In the genomic region with DNA sequence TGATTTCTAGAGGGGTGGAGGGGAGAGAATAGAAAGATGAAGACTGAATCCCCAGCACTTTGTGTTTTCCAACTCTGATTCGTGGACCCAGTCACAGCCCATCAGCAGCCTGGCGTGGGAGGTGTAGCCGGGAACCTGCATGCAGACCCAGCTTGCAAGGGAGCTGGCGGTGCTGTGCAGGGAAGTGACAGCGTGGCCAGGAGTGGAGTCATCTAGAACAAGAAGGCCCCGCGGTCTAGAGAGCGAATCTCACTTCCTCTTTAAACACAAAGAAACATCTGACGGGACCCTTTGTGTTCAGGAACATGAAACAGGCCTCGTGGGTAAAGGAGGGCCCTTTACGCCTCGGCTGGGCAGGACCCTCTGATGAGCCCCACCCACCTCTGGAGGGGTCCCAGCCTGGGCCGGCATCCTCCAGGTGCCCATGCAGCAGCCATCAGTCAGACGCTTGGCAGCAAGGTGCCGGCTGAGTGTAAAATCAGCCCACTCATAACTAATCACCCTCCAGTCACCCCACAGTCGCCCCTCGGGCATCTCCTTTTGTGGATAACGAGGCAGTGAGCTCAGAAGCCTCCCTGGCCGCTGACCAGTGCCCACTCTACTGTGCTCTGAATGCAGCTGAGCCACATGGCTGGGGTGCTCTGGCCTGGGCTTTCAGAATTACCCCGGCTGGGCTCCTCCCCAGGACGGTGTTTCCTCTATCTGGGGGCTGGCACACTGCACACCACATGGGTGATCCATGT, we compare ENCODE assay signal across 1 cellular context.
TF ChIP-seq lines count a peak whose summit lies in the region.

No MANE protein-coding gene starts in this region.

TF ChIP-seq in GM12878, 131 proteins besides CTCF, POLR2A, EP300 and RAD21 (continues in another document):
- TF ChIP-seq WRNIP1 (IDR thresholded peaks at IDR 0.05; ENCODE audit: borderline replicate concordance, low read depth, low read length) (no peak), CHD2 (IDR thresholded peaks at IDR 0.05; ENCODE audit: borderline replicate concordance, low read depth, low read length) (peak; percentile 78), SPI1 (IDR thresholded peaks at IDR 0.05; ENCODE audit: borderline replicate concordance, insufficient read depth, low read depth, low read length) (peak; percentile 100), HDGF (IDR thresholded peaks at IDR 0.05) (peak; percentile 55; the same call in 1 of the 2 replicates), RCOR1 (conservative IDR thresholded peaks at IDR 0.05; ENCODE audit: low read depth, low read length) (no peak), NBN (IDR thresholded peaks at IDR 0.05) (peak; percentile 87; the same call in 1 of the 2 replicates), CREM (IDR thresholded peaks at IDR 0.05; ENCODE audit: low read depth) (peak; percentile 67), EGR1 (IDR thresholded peaks at IDR 0.05; ENCODE audit: borderline replicate concordance in 1 of 2, low read depth in 2 of 2, low read length in 2 of 2) (peak in 1 of 2 experiments; percentile 85; a peak in 2 of 3 replicates), CHD4 (IDR thresholded peaks at IDR 0.05) (peak; percentile 21; the same call in 1 of the 2 replicates), ESRRA (IDR thresholded peaks at IDR 0.05; ENCODE audit: low read length) (no peak; the same call in 1 of the 2 replicates), BMI1 (IDR thresholded peaks at IDR 0.05; ENCODE audit: borderline replicate concordance) (no peak; the same call in 1 of the 2 replicates), SIN3A (IDR thresholded peaks at IDR 0.05; ENCODE audit: low read depth, low read length) (peak; percentile 93), TARDBP (IDR thresholded peaks at IDR 0.05; ENCODE audit: borderline replicate concordance) (no peak), HDAC2 (IDR thresholded peaks at IDR 0.05) (0 out of 2 replicates have a peak, but pooled peaks have one; percentile 45), MTA2 (IDR thresholded peaks at IDR 0.05; ENCODE audit: low read depth) (peak; percentile 81), ZNF217 (IDR thresholded peaks at IDR 0.05) (peak; percentile 66; the same call in 1 of the 2 replicates), PML (IDR thresholded peaks at IDR 0.05; ENCODE audit: low read length) (no peak), TBL1XR1 (IDR thresholded peaks at IDR 0.05; ENCODE audit: low read depth, low read length) (peak; percentile 82), ATF7 (IDR thresholded peaks at IDR 0.05; ENCODE audit: low read depth) (peak; percentile 82), BRCA1 (IDR thresholded peaks at IDR 0.05; ENCODE audit: low read depth, low read length) (no peak), RFX5 (IDR thresholded peaks at IDR 0.05; ENCODE audit: low read depth, low read length) (no peak), BCL11A (IDR thresholded peaks at IDR 0.05; ENCODE audit: low read depth, low read length) (0 out of 2 replicates have a peak, but pooled peaks have one; percentile 18), FOXK2 (IDR thresholded peaks at IDR 0.05) (peak; percentile 62), DPF2 (IDR thresholded peaks at IDR 0.05) (peak; percentile 98), JUND (IDR thresholded peaks at IDR 0.05; ENCODE audit: low read depth, low read length) (0 out of 2 replicates have a peak, but pooled peaks have one; percentile 31), SP1 (IDR thresholded peaks at IDR 0.05; ENCODE audit: low read depth, low read length) (peak; percentile 59), MEF2B (IDR thresholded peaks at IDR 0.05; ENCODE audit: partially characterized antibody, poor library complexity, severe bottlenecking) (peak; percentile 74), YY1 (IDR thresholded peaks at IDR 0.05; ENCODE audit: low read depth, low read length) (peak; percentile 59; the same call in 1 of the 2 replicates), PAX5 (IDR thresholded peaks at IDR 0.05; ENCODE audit: borderline replicate concordance, low read depth, low read length) (peak; percentile 83), NR2F1 (conservative IDR thresholded peaks at IDR 0.05) (peak; percentile 72; the same call in 1 of the 2 replicates), SMAD1 (IDR thresholded peaks at IDR 0.05; ENCODE audit: low read depth, partially characterized antibody) (no peak), ZNF207 (IDR thresholded peaks at IDR 0.05; ENCODE audit: borderline replicate concordance) (peak; percentile 59; the same call in 1 of the 2 replicates), IKZF2 (IDR thresholded peaks at IDR 0.05) (peak; percentile 88 to 92), TCF12 (IDR thresholded peaks at IDR 0.05; ENCODE audit: low read depth, low read length) (peak; percentile 86), ETV6 (conservative IDR thresholded peaks at IDR 0.05 in 1 of 2, IDR thresholded peaks at IDR 0.05 in 1 of 2; ENCODE audit: borderline replicate concordance in 1 of 2, low read depth in 1 of 2) (peak in 1 of 2 experiments; percentile 67; a peak in 1 of 4 replicates), NFIC (IDR thresholded peaks at IDR 0.05; ENCODE audit: low read depth, low read length) (peak; percentile 70; the same call in 1 of the 2 replicates), BACH1 (IDR thresholded peaks at IDR 0.05; ENCODE audit: borderline replicate concordance) (peak; percentile 96), TAF1 (IDR thresholded peaks at IDR 0.05; ENCODE audit: borderline replicate concordance, low read depth, low read length) (peak; percentile 65; the same call in 1 of the 2 replicates), MXI1 (IDR thresholded peaks at IDR 0.05; ENCODE audit: low read depth, low read length) (peak; percentile 94), HDAC6 (IDR thresholded peaks at IDR 0.05; ENCODE audit: unreplicated experiment) (no peak), IKZF1 (conservative IDR thresholded peaks at IDR 0.05) (peak; percentile 95), HCFC1 (IDR thresholded peaks at IDR 0.05; ENCODE audit: low read length) (peak; percentile 45), TCF3 (IDR thresholded peaks at IDR 0.05; ENCODE audit: borderline replicate concordance, insufficient read depth, low read depth, low read length) (0 out of 2 replicates have a peak, but pooled peaks have one; percentile 28), JUNB (IDR thresholded peaks at IDR 0.05) (peak; percentile 2; the same call in 1 of the 2 replicates), MEF2A (IDR thresholded peaks at IDR 0.05; ENCODE audit: insufficient read depth, low read depth, low read length) (0 out of 2 replicates have a peak, but pooled peaks have one; percentile 51)
- TF ChIP-seq, protein P1, sequence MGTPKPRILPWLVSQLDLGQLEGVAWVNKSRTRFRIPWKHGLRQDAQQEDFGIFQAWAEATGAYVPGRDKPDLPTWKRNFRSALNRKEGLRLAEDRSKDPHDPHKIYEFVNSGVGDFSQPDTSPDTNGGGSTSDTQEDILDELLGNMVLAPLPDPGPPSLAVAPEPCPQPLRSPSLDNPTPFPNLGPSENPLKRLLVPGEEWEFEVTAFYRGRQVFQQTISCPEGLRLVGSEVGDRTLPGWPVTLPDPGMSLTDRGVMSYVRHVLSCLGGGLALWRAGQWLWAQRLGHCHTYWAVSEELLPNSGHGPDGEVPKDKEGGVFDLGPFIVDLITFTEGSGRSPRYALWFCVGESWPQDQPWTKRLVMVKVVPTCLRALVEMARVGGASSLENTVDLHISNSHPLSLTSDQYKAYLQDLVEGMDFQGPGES (IDR thresholded peaks at IDR 0.05): peak; percentile 35; the same call in 1 of the 2 replicates
- TF ChIP-seq, protein P2, sequence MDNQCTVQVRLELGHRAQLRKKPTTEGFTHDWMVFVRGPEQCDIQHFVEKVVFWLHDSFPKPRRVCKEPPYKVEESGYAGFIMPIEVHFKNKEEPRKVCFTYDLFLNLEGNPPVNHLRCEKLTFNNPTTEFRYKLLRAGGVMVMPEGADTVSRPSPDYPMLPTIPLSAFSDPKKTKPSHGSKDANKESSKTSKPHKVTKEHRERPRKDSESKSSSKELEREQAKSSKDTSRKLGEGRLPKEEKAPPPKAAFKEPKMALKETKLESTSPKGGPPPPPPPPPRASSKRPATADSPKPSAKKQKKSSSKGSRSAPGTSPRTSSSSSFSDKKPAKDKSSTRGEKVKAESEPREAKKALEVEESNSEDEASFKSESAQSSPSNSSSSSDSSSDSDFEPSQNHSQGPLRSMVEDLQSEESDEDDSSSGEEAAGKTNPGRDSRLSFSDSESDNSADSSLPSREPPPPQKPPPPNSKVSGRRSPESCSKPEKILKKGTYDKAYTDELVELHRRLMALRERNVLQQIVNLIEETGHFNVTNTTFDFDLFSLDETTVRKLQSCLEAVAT (IDR thresholded peaks at IDR 0.05): no peak; the same call in 1 of the 2 replicates
- TF ChIP-seq, protein P3, sequence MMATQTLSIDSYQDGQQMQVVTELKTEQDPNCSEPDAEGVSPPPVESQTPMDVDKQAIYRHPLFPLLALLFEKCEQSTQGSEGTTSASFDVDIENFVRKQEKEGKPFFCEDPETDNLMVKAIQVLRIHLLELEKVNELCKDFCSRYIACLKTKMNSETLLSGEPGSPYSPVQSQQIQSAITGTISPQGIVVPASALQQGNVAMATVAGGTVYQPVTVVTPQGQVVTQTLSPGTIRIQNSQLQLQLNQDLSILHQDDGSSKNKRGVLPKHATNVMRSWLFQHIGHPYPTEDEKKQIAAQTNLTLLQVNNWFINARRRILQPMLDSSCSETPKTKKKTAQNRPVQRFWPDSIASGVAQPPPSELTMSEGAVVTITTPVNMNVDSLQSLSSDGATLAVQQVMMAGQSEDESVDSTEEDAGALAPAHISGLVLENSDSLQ (IDR thresholded peaks at IDR 0.05): 0 out of 2 replicates have a peak, but pooled peaks have one; percentile 45
- TF ChIP-seq, protein P4, sequence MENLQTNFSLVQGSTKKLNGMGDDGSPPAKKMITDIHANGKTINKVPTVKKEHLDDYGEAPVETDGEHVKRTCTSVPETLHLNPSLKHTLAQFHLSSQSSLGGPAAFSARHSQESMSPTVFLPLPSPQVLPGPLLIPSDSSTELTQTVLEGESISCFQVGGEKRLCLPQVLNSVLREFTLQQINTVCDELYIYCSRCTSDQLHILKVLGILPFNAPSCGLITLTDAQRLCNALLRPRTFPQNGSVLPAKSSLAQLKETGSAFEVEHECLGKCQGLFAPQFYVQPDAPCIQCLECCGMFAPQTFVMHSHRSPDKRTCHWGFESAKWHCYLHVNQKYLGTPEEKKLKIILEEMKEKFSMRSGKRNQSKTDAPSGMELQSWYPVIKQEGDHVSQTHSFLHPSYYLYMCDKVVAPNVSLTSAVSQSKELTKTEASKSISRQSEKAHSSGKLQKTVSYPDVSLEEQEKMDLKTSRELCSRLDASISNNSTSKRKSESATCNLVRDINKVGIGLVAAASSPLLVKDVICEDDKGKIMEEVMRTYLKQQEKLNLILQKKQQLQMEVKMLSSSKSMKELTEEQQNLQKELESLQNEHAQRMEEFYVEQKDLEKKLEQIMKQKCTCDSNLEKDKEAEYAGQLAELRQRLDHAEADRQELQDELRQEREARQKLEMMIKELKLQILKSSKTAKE (IDR thresholded peaks at IDR 0.05; ENCODE audit: low read depth, poor library complexity, severe bottlenecking): peak; percentile 83
- TF ChIP-seq, protein P5, sequence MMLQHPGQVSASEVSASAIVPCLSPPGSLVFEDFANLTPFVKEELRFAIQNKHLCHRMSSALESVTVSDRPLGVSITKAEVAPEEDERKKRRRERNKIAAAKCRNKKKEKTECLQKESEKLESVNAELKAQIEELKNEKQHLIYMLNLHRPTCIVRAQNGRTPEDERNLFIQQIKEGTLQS (IDR thresholded peaks at IDR 0.05; ENCODE audit: borderline replicate concordance, extremely low read depth, low read depth, low read length): no peak
- TF ChIP-seq, protein P6, sequence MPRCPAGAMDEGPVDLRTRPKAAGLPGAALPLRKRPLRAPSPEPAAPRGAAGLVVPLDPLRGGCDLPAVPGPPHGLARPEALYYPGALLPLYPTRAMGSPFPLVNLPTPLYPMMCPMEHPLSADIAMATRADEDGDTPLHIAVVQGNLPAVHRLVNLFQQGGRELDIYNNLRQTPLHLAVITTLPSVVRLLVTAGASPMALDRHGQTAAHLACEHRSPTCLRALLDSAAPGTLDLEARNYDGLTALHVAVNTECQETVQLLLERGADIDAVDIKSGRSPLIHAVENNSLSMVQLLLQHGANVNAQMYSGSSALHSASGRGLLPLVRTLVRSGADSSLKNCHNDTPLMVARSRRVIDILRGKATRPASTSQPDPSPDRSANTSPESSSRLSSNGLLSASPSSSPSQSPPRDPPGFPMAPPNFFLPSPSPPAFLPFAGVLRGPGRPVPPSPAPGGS (IDR thresholded peaks at IDR 0.05; ENCODE audit: borderline replicate concordance, insufficient read depth, low read depth, low read length, poor library complexity, severe bottlenecking): peak; percentile 52
- TF ChIP-seq, protein P7, sequence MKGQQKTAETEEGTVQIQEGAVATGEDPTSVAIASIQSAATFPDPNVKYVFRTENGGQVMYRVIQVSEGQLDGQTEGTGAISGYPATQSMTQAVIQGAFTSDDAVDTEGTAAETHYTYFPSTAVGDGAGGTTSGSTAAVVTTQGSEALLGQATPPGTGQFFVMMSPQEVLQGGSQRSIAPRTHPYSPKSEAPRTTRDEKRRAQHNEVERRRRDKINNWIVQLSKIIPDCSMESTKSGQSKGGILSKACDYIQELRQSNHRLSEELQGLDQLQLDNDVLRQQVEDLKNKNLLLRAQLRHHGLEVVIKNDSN (IDR thresholded peaks at IDR 0.05; ENCODE audit: borderline replicate concordance, extremely low read length, insufficient read depth, low read depth, low read length): peak; percentile 4
- TF ChIP-seq, protein P8, sequence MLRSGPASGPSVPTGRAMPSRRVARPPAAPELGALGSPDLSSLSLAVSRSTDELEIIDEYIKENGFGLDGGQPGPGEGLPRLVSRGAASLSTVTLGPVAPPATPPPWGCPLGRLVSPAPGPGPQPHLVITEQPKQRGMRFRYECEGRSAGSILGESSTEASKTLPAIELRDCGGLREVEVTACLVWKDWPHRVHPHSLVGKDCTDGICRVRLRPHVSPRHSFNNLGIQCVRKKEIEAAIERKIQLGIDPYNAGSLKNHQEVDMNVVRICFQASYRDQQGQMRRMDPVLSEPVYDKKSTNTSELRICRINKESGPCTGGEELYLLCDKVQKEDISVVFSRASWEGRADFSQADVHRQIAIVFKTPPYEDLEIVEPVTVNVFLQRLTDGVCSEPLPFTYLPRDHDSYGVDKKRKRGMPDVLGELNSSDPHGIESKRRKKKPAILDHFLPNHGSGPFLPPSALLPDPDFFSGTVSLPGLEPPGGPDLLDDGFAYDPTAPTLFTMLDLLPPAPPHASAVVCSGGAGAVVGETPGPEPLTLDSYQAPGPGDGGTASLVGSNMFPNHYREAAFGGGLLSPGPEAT (IDR thresholded peaks at IDR 0.05; ENCODE audit: low read depth): peak; percentile 81
- TF ChIP-seq, protein P9, sequence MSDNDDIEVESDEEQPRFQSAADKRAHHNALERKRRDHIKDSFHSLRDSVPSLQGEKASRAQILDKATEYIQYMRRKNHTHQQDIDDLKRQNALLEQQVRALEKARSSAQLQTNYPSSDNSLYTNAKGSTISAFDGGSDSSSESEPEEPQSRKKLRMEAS (IDR thresholded peaks at IDR 0.05; ENCODE audit: low read depth, low read length): peak; percentile 90
- TF ChIP-seq, protein P10, sequence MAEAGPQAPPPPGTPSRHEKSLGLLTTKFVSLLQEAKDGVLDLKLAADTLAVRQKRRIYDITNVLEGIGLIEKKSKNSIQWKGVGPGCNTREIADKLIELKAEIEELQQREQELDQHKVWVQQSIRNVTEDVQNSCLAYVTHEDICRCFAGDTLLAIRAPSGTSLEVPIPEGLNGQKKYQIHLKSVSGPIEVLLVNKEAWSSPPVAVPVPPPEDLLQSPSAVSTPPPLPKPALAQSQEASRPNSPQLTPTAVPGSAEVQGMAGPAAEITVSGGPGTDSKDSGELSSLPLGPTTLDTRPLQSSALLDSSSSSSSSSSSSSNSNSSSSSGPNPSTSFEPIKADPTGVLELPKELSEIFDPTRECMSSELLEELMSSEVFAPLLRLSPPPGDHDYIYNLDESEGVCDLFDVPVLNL (IDR thresholded peaks at IDR 0.05; ENCODE audit: low read depth, low read length): no peak
